In genomic region chr4:73711989-73712388, GRCh38 we compare ENCODE assay signal across 1 cellular context.
TF ChIP-seq lines count a peak whose summit lies in the region.

No MANE protein-coding gene starts in this region.

TF ChIP-seq in IMR-90, 13 proteins besides CTCF, POLR2A, EP300 and RAD21:
- TF ChIP-seq SMC3 (IDR thresholded peaks at IDR 0.05; ENCODE audit: low read depth, low read length) (no peak), MAZ (IDR thresholded peaks at IDR 0.05; ENCODE audit: borderline replicate concordance, low read depth, low read length) (no peak), CEBPB (IDR thresholded peaks at IDR 0.05; ENCODE audit: low read depth, low read length) (no peak), FOS (IDR thresholded peaks at IDR 0.05; ENCODE audit: low read depth, low read length) (no peak), RCOR1 (IDR thresholded peaks at IDR 0.05; ENCODE audit: insufficient replicate concordance, low read length) (no peak), USF2 (IDR thresholded peaks at IDR 0.05; ENCODE audit: low read depth, low read length) (no peak), CHD1 (IDR thresholded peaks at IDR 0.05; ENCODE audit: low read depth, low read length) (no peak), MAFK (IDR thresholded peaks at IDR 0.05; ENCODE audit: low read depth, low read length) (no peak)
